Comparison of ENCODE assay signal across 10 cellular contexts in the genomic region with DNA sequence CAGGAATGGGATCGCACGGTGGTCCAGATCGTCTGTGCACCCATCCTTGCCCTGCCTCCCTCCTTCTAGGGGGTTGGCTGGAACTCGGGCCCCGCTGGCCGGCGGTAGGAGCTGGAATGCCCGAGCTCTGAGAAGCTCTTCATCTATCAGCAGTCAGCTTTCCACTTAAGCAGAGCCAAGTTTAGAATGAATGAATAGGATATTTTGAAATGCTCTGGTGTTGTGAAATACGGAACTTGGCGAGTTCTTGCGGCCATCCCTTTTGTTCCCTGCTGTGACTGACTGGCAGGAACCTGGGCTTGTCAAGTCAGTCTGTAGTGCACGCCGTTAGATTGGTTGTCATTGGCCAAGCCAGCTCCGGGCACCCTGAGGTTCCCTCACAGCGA. TPM values are rescaled to one million over a fixed set of nuclear protein-coding genes. Genes with fewer than 3 reads are reported as not detected.
DNase-seq lines count a peak whose midpoint lies in the region; ATAC-seq and TF ChIP-seq lines count a peak whose summit lies in the region.
"Had no signal": no experiment of that assay in that cellular context is flagged by ENCODE, and none has a peak within 500 bp of the region (broad histone marks: within the 10 kb centered on the region; RNA-seq: fewer than 3 reads in every experiment).

No MANE protein-coding gene starts in this region.

- no peak overlapping the region for H3K27ac Mint-ChIP-seq in Caco-2 (ENCODE audit: unreplicated experiment)

- CTCF ChIA-PET in Caco-2 (lab: Charles Lee), result no interaction called here

- H3K4me1 Mint-ChIP-seq in Caco-2 (ENCODE audit: low read depth, unreplicated experiment), result peaks cover 12% of the 10 kb centered on the region

- H3K4me3 ChIP-seq in fibroblast of pulmonary artery (replicated peaks; ENCODE audit: low read depth, low read length) (peak overlapping the region; percentile 22), osteoblast (ENCODE audit: insufficient read depth, low read length) (no peak overlapping the region), Caco-2 (ENCODE audit: low read depth, low read length) (no peak overlapping the region)

- no peaks in the 10 kb centered on the region for H3K27me3 Mint-ChIP-seq in Caco-2 (ENCODE audit: insufficient read depth, unreplicated experiment)

- peaks cover 7% of the 10 kb centered on the region for H3K36me3 ChIP-seq in osteoblast (ENCODE audit: insufficient read depth, low read length)
- peaks cover 1% of the 10 kb centered on the region; the same call in 1 of the 2 replicates for H3K36me3 ChIP-seq in Caco-2 (ENCODE audit: control insufficient read depth, insufficient read depth, low read length)

- H2AFZ ChIP-seq in osteoblast (ENCODE audit: low read length), result no peak overlapping the region

- no peaks in the 10 kb centered on the region for H3K9me3 ChIP-seq in osteoblast (ENCODE audit: low read depth, low read length)
- H3K9me3 ChIP-seq in Caco-2, result no peaks in the 10 kb centered on the region

- H3K4me1 ChIP-seq in osteoblast (ENCODE audit: insufficient read depth, low read length), result peaks cover 17% of the 10 kb centered on the region
- peaks cover 7% of the 10 kb centered on the region; the same call in 1 of the 2 replicates for H3K4me1 ChIP-seq in Caco-2

- H3K36me3 Mint-ChIP-seq in Caco-2 (ENCODE audit: insufficient read depth, unreplicated experiment), result peaks cover 46% of the 10 kb centered on the region

- H3K4me3 Mint-ChIP-seq in Caco-2 (ENCODE audit: unreplicated experiment), result no peak overlapping the region
- H3K4me3 Mint-ChIP-seq: IgD-negative memory B cell had no signal

- no peaks in the 10 kb centered on the region for H3K9me3 Mint-ChIP-seq in Caco-2 (ENCODE audit: unreplicated experiment)
- H3K9me3 Mint-ChIP-seq: IgD-negative memory B cell had no signal

- ATAC-seq in HG03280 (IDR thresholded peaks at IDR 0.05; ENCODE audit: unreplicated experiment), result no peak

- POLR2A ChIA-PET in Caco-2 (lab: Charles Lee), result interaction anchor here (0.5 kb wide), 1 partner anchor 9 kb away, joined by 4 read pairs; no protein-coding TSS in a partner anchor

- peak overlapping the region; percentile 25 for H3K27ac ChIP-seq in osteoblast (ENCODE audit: low read depth, low read length)
- H3K27ac ChIP-seq: VCaP had no signal

- DNase-seq in AG20443 (ENCODE audit: low spot score), result peak; percentile 83
- peak; percentile 88 for DNase-seq in SKM-1 (lab: John Stamatoyannopoulos, UW; ENCODE audit: unreplicated experiment)
- peak; percentile 96 for DNase-seq in fibroblast of pulmonary artery (ENCODE audit: low read depth)
- DNase-seq in osteoblast (ENCODE audit: insufficient read length, low spot score, missing footprints), result peak; percentile 77
- DNase-seq in T-helper 9 cell, result no peak
- no peak for DNase-seq in Caco-2
- DNase-seq in OCI-M2 (lab: John Stamatoyannopoulos, UW; ENCODE audit: unreplicated experiment), result no peak

- TF ChIP-seq CTCF in fibroblast of pulmonary artery (IDR thresholded peaks at IDR 0.05; ENCODE audit: low read length, missing control alignments) (no peak), osteoblast (IDR thresholded peaks at IDR 0.05; ENCODE audit: extremely low read depth, low read depth, low read length) (no peak), Caco-2 (IDR thresholded peaks at IDR 0.05; ENCODE audit: insufficient read depth in 1 of 2, low read depth in 1 of 2, low read length in 1 of 2, severe bottlenecking in 1 of 2, unreplicated experiment in 1 of 2) (no peak)

- H3K4me2 ChIP-seq in osteoblast (ENCODE audit: insufficient read depth, low read length), result peak overlapping the region; percentile 36

- peaks cover 95% of the 10 kb centered on the region for H3K79me2 ChIP-seq in osteoblast (ENCODE audit: insufficient read depth, low read length)

- BruUV-seq in Caco-2 (replicated peaks; lab: Mats Ljungman, UMichigan), result no TSS peak

- H4K20me1 ChIP-seq in osteoblast (ENCODE audit: insufficient read depth, low read length), result peaks cover 76% of the 10 kb centered on the region

- intact Hi-C loops in Caco-2 (cut with micrococcal nuclease; ENCODE audit: unreplicated experiment), result no loop called here

- H3K27me3 ChIP-seq in osteoblast (ENCODE audit: insufficient read depth, low read length) (no peaks in the 10 kb centered on the region), Caco-2 (replicated peaks; ENCODE audit: control insufficient read depth, insufficient read depth, low read length) (no peaks in the 10 kb centered on the region)

RNA-seq across cellular contexts. Expression of gene FOXK1, which starts 33.3 kb away (rescaled TPM):
- total RNA-seq in osteoblast (26.2 and 31.8 TPM in 2 replicates), Caco-2 (2022) (50.8 and 51.2 TPM in 2 replicates)

Comparison
In these comparisons a context has a peak if more than half of its experiments do, and no peak if none do; other contexts are left out.
1. DNase-seq: peak in AG20443 (single experiment), SKM-1 (single experiment), fibroblast of pulmonary artery (single experiment) and osteoblast (single experiment); none in T-helper 9 cell (single experiment), Caco-2 (0 of 2) and OCI-M2 (single experiment).